Comparison of ENCODE assay signal across 35 cellular contexts in genomic region chr12:107477018-107477417, GRCh38.
A peak's percentile ranks its signal among the peaks of the same experiment; 100 is the strongest.
DNase-seq lines count a peak whose midpoint lies in the region; ATAC-seq, FAIRE-seq and TF ChIP-seq lines count a peak whose summit lies in the region.
"Had no signal": no experiment of that assay in that cellular context is flagged by ENCODE, and none has a peak within 500 bp of the region (broad histone marks: within the 10 kb centered on the region; RNA-seq: fewer than 3 reads in every experiment).

No MANE protein-coding gene starts in this region.

- no peak for TF ChIP-seq EP300 in HepG2 (IDR thresholded peaks at IDR 0.05; ENCODE audit: low read depth in 2 of 2, low read length in 2 of 2)
- no peak for TF ChIP-seq EP300 in HepG2 (CRISPR knock-in tag; IDR thresholded peaks at IDR 0.05; ENCODE audit: borderline replicate concordance)

- FAIRE-seq in HepG2 (lab: Jason Lieb, UNC) (no peak), HTR-8/SVneo (lab: Jason Lieb, UNC) (no peak)
- FAIRE-seq: A204.1, A549, D721Med had no signal

- H3K4me1 ChIP-seq in HepG2 (ENCODE audit: insufficient read depth, low read length) (peaks cover 33% of the 10 kb centered on the region), right lobe of liver (no peaks in the 10 kb centered on the region), neural progenitor cell (no peaks in the 10 kb centered on the region)
- H3K4me1 ChIP-seq: BE2C, Caco-2 had no signal

- H3K27me3 ChIP-seq in HepG2 (ENCODE audit: control insufficient read depth in 1 of 2, insufficient read depth in 2 of 2, low read length in 2 of 2) (no peaks in the 10 kb centered on the region), right lobe of liver (no peaks in the 10 kb centered on the region), neural progenitor cell (no peaks in the 10 kb centered on the region)
- H3K27me3 ChIP-seq: BE2C; BLaER1; BLaER1 treated with 17β-estradiol and CSF1 and Interleukin-3, amounts not matched to agents 10 nM and 100 nM had no signal

- intact Hi-C loops in HepG2 (cut with micrococcal nuclease; ENCODE audit: unreplicated experiment) (no loop called here), right lobe of liver (cut with DNase I) (no loop called here)

- CTCF ChIA-PET in HepG2 (lab: Yijun Ruan, JAX; ENCODE audit: low intra/inter-chr PET ratio, low total read pairs): no interaction called here

- H3K27me3 Mint-ChIP-seq in neural progenitor cell (ENCODE audit: insufficient read depth, low read depth): peaks cover 5% of the 10 kb centered on the region
- H3K27me3 Mint-ChIP-seq: B cell; CD4-positive, alpha-beta memory T cell; CD4-positive, alpha-beta T cell; CD4-positive, CD25-positive, alpha-beta regulatory T cell; CD8-positive, alpha-beta memory T cell had no signal

- in situ Hi-C loops in HepG2 (cut with HindIII; ENCODE audit: extremely low pct_ligation_motif_present, low pct_unique_long_range_greater_than_20kb): no loop called here

- H3K9ac ChIP-seq in HepG2 (ENCODE audit: insufficient read depth, low read depth, low read length): no peak overlapping the region
- H3K9ac ChIP-seq in neural progenitor cell: no peak overlapping the region
- H3K9ac ChIP-seq: BLaER1; BLaER1 treated with 17β-estradiol and CSF1 and Interleukin-3, amounts not matched to agents 10 nM and 100 nM had no signal

- DNase-seq in activated effector memory CD4-positive, alpha-beta T cell treated with anti-CD3 and anti-CD28 coated beads, Interleukin-2, amount 50 U/mL, for 16 hours: peak; percentile 10
- no peak for DNase-seq in activated effector memory CD4-positive, alpha-beta T cell treated with Interleukin-2 at 50 U/mL for 16 hours
- DNase-seq in HepG2 (ENCODE audit: low spot score): no peak
- DNase-seq in right lobe of liver: no peak
- DNase-seq in neural progenitor cell (ENCODE audit: low spot score): no peak
- no peak for DNase-seq in HTR-8/SVneo (ENCODE audit: insufficient read length, low spot score)
- DNase-seq: 8988T; ACHN; AML-193; BE2C; C1 segment of cervical spinal cord; Caco-2; Calu3; CD4-positive, alpha-beta memory T cell; CD4-positive, alpha-beta T cell; CD4-positive, CD25-positive, alpha-beta regulatory T cell; CD8-positive, alpha-beta memory T cell; CD8-positive, alpha-beta T cell; COR-L47; DMS 273 treated with DMSO at 0.1 percent for 48 hours; DMS153; DMS53; DMS79; DMS79 treated with DMSO at 0.1 percent for 48 hours; DND-41; EL had no signal

- H2AFZ ChIP-seq in HepG2 (ENCODE audit: low read length): no peak overlapping the region
- H2AFZ ChIP-seq in neural progenitor cell (replicated peaks): no peak overlapping the region

- no TSS peak for BruUV-seq in HepG2 (replicated peaks; lab: Mats Ljungman, UMichigan)

- H3K79me2 ChIP-seq in HepG2 (ENCODE audit: insufficient read depth, low read length): no peaks in the 10 kb centered on the region
- H3K79me2 ChIP-seq in neural progenitor cell (ENCODE audit: low read depth): no peaks in the 10 kb centered on the region

- H3K4me3 Mint-ChIP-seq in neural progenitor cell: no peak overlapping the region
- H3K4me3 Mint-ChIP-seq: B cell; CD14-positive monocyte; CD4-positive, alpha-beta memory T cell; CD4-positive, alpha-beta T cell; CD4-positive, CD25-positive, alpha-beta regulatory T cell; CD8-positive, alpha-beta memory T cell; CD8-positive, alpha-beta T cell had no signal

- ATAC-seq in HepG2: no peak
- no peak for ATAC-seq in right lobe of liver
- ATAC-seq: A549; CD8-positive, alpha-beta T cell had no signal

- H3K4me1 Mint-ChIP-seq in neural progenitor cell: peaks cover 17% of the 10 kb centered on the region
- H3K4me1 Mint-ChIP-seq: CD14-positive monocyte had no signal

- H3K36me3 Mint-ChIP-seq in neural progenitor cell: no peaks in the 10 kb centered on the region
- H3K36me3 Mint-ChIP-seq: CD14-positive monocyte; CD4-positive, alpha-beta memory T cell; CD4-positive, CD25-positive, alpha-beta regulatory T cell; CD8-positive, alpha-beta memory T cell; CD8-positive, alpha-beta T cell had no signal

- 69% methylated on average over 7 of the region's 7 CpGs for WGBS in HepG2 (ENCODE audit: low lambda C conversion rate)
- WGBS in right lobe of liver (ENCODE audit: insufficient coverage, low coverage, low lambda C conversion rate, missing lambda C conversion rate): 69% methylated on average over 6 of the region's 7 CpGs

- TF ChIP-seq CTCF in HepG2 (CRISPR knock-in tag; IDR thresholded peaks at IDR 0.05): no peak
- TF ChIP-seq CTCF in right lobe of liver (IDR thresholded peaks at IDR 0.05): no peak
- no peak for TF ChIP-seq CTCF in neural progenitor cell (IDR thresholded peaks at IDR 0.05)

- H3K9me3 Mint-ChIP-seq in neural progenitor cell: no peaks in the 10 kb centered on the region
- H3K9me3 Mint-ChIP-seq: CD14-positive monocyte; CD4-positive, alpha-beta memory T cell; CD4-positive, alpha-beta T cell; CD8-positive, alpha-beta memory T cell; CD8-positive, alpha-beta T cell had no signal

- H3K4me3 ChIP-seq in HepG2 (replicated peaks in 1 of 3; ENCODE audit: insufficient read depth in 1 of 3, low read depth in 2 of 3, low read length in 3 of 3): no peak overlapping the region
- H3K4me3 ChIP-seq in right lobe of liver: no peak overlapping the region
- no peak overlapping the region for H3K4me3 ChIP-seq in neural progenitor cell
- H3K4me3 ChIP-seq: A549; BLaER1; BLaER1 treated with 17β-estradiol and CSF1 and Interleukin-3, amounts not matched to agents 10 nM and 100 nM had no signal

- H3K4me2 ChIP-seq in HepG2 (ENCODE audit: low read depth, low read length) (no peak overlapping the region), neural progenitor cell (no peak overlapping the region)
- H3K4me2 ChIP-seq: A549; BLaER1; BLaER1 treated with 17β-estradiol and CSF1 and Interleukin-3, amounts not matched to agents 10 nM and 100 nM had no signal

- TF ChIP-seq POLR2A in HepG2 (IDR thresholded peaks at IDR 0.05; ENCODE audit: insufficient read depth in 1 of 2, low read depth in 2 of 2, low read length in 2 of 2): no peak
- TF ChIP-seq POLR2A in right lobe of liver (IDR thresholded peaks at IDR 0.05): no peak

- H3K27ac ChIP-seq in HepG2 (ENCODE audit: extremely low read length, insufficient read depth, low read length) (no peak overlapping the region), right lobe of liver (no peak overlapping the region), neural progenitor cell (no peak overlapping the region)
- H3K27ac ChIP-seq: 22Rv1; A549; BLaER1; BLaER1 treated with 17β-estradiol and CSF1 and Interleukin-3, amounts not matched to agents 10 nM and 100 nM; C4-2B had no signal

- H4K20me1 ChIP-seq in HepG2 (ENCODE audit: insufficient read depth, low read length): 0 out of 2 replicates have a peak, but pooled peaks cover 2% of the 10 kb centered on the region
- H4K20me1 ChIP-seq in neural progenitor cell (ENCODE audit: low read depth): no peaks in the 10 kb centered on the region

- H3K36me3 ChIP-seq in HepG2 (replicated peaks in 1 of 2; ENCODE audit: control insufficient read depth in 1 of 2, insufficient read depth in 2 of 2, low read length in 2 of 2) (no peaks in the 10 kb centered on the region), right lobe of liver (no peaks in the 10 kb centered on the region), neural progenitor cell (no peaks in the 10 kb centered on the region)
- H3K36me3 ChIP-seq: BE2C; BLaER1; BLaER1 treated with 17β-estradiol and CSF1 and Interleukin-3, amounts not matched to agents 10 nM and 100 nM had no signal

- H3K9me3 ChIP-seq in HepG2 (ENCODE audit: low read length) (no peaks in the 10 kb centered on the region), right lobe of liver (no peaks in the 10 kb centered on the region), neural progenitor cell (ENCODE audit: low read depth) (no peaks in the 10 kb centered on the region)
- H3K9me3 ChIP-seq: A549; BE2C; BLaER1; BLaER1 treated with 17β-estradiol and CSF1 and Interleukin-3, amounts not matched to agents 10 nM and 100 nM; Caco-2 had no signal

- POLR2A ChIA-PET in HepG2 (lab: Yijun Ruan, JAX): no interaction called here

- H3F3A ChIP-seq in neural progenitor cell (ENCODE audit: low read depth): no peaks in the 10 kb centered on the region

- no peak for TF ChIP-seq RAD21 in HepG2 (CRISPR knock-in tag; IDR thresholded peaks at IDR 0.05)

- peak overlapping the region; percentile 36 for H3K27ac Mint-ChIP-seq in neural progenitor cell
- H3K27ac Mint-ChIP-seq: B cell; CD14-positive monocyte; CD4-positive, alpha-beta T cell; CD4-positive, CD25-positive, alpha-beta regulatory T cell; CD8-positive, alpha-beta memory T cell had no signal

TF ChIP-seq in HepG2, 621 proteins besides CTCF, POLR2A, EP300 and RAD21 (continues in another document):
- TF ChIP-seq, protein P1, sequence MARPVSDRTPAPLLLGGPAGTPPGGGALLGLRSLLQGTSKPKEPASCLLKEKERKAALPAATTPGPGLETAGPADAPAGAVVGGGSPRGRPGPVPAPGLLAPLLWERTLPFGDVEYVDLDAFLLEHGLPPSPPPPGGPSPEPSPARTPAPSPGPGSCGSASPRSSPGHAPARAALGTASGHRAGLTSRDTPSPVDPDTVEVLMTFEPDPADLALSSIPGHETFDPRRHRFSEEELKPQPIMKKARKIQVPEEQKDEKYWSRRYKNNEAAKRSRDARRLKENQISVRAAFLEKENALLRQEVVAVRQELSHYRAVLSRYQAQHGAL (CRISPR knock-in tag; IDR thresholded peaks at IDR 0.05; ENCODE audit: not compliant biosample characterization): no peak
- TF ChIP-seq SNRNP70 (IDR thresholded peaks at IDR 0.05; ENCODE audit: low read depth, low read length) (no peak), RXRB (CRISPR knock-in tag; IDR thresholded peaks at IDR 0.05; ENCODE audit: borderline replicate concordance) (0 out of 2 replicates have a peak, but pooled peaks have one; percentile 13), SALL1 (CRISPR knock-in tag; IDR thresholded peaks at IDR 0.05) (0 out of 2 replicates have a peak, but pooled peaks have one; percentile 31), SAFB2 (CRISPR knock-in tag; IDR thresholded peaks at IDR 0.05; ENCODE audit: borderline replicate concordance, low read depth) (no peak), ZBTB43 (CRISPR knock-in tag; conservative IDR thresholded peaks at IDR 0.05) (no peak), FOXP1 (IDR thresholded peaks at IDR 0.05) (no peak), FOXP1 (CRISPR knock-in tag; IDR thresholded peaks at IDR 0.05) (peak; percentile 38; the same call in 1 of the 2 replicates)
